15 cellular contexts compared by ENCODE assay signal in the genomic region with DNA sequence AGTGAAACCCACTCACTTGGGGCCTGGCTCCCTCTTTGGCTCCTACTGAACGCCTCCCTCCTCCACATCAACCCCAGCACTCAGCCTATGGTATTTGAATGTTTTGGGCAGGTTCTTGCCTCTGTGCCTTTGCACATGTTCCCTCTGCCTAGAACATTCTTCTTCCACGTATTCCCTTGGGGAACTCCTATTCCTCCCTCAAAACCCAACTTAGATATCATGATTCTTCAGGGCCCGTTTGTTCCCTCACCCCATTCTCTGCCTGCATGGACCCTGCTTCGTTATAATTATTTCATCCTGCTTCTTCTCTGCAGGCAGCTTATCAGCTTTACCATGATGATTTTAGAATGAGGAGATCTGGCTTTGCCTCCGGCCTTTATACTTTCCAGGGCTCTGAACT.
A peak's percentile ranks its signal among the peaks of the same experiment; 100 is the strongest.
DNase-seq lines count a peak whose midpoint lies in the region; ATAC-seq, FAIRE-seq and TF ChIP-seq lines count a peak whose summit lies in the region.
"Had no signal": no experiment of that assay in that cellular context is flagged by ENCODE, and none has a peak within 500 bp of the region (broad histone marks: within the 10 kb centered on the region; RNA-seq: fewer than 3 reads in every experiment).

No MANE protein-coding gene starts in this region.

- H3K79me2 ChIP-seq in K562 (ENCODE audit: control insufficient read depth, insufficient read depth, low read length) (no peaks in the 10 kb centered on the region), osteoblast (ENCODE audit: insufficient read depth, low read length) (no peaks in the 10 kb centered on the region)

- no TSS peak for BruUV-seq in K562 (replicated peaks; lab: Mats Ljungman, UMichigan)

- CTCF ChIA-PET in K562 (lab: Yijun Ruan, JAX; ENCODE audit: low intra/inter-chr PET ratio) = no interaction called here

- WGBS in K562 (ENCODE audit: insufficient coverage, low coverage, missing lambda C conversion rate) = 11% methylated on average over 5 of the region's 5 CpGs

- in situ Hi-C loops in K562 (cut with MboI) = no loop called here

- TF ChIP-seq CTCF in K562 (IDR thresholded peaks at IDR 0.05 in 2 of 3, conservative IDR thresholded peaks at IDR 0.05 in 1 of 3; ENCODE audit: insufficient read depth in 2 of 3, low read depth in 1 of 3, low read length in 3 of 3) (no peak), osteoblast (IDR thresholded peaks at IDR 0.05; ENCODE audit: extremely low read depth, low read depth, low read length) (no peak)

- no peaks in the 10 kb centered on the region for H3K9me1 ChIP-seq in K562 (ENCODE audit: control insufficient read depth, insufficient read depth, low read length)

- H2AFZ ChIP-seq in K562 (ENCODE audit: low read depth, low read length) (no peak overlapping the region), osteoblast (ENCODE audit: low read length) (no peak overlapping the region)
- H2AFZ ChIP-seq: GM23338 had no signal

- H4K20me1 ChIP-seq in BLaER1 = no peaks in the 10 kb centered on the region
- H4K20me1 ChIP-seq in K562 (replicated peaks; ENCODE audit: control insufficient read depth, insufficient read depth, low read length) = no peaks in the 10 kb centered on the region
- H4K20me1 ChIP-seq in osteoblast (ENCODE audit: insufficient read depth, low read length) = no peaks in the 10 kb centered on the region

- intact Hi-C loops in K562 (cut with micrococcal nuclease) = no loop called here

- no peak for ATAC-seq in K562
- ATAC-seq: HepG2 had no signal

- no peak overlapping the region for H3K4me3 ChIP-seq in BLaER1
- no peak overlapping the region for H3K4me3 ChIP-seq in K562
- H3K4me3 ChIP-seq in osteoblast (ENCODE audit: insufficient read depth, low read length) = no peak overlapping the region
- H3K4me3 ChIP-seq: GM23338 had no signal

- H3K27me3 ChIP-seq in BLaER1 (no peaks in the 10 kb centered on the region), K562 (ENCODE audit: control insufficient read depth in 2 of 2, insufficient read depth in 2 of 2, low read length in 2 of 2) (peaks cover 0 to 10% of the 10 kb centered on the region in 2 experiments; a peak in 1 of 5 replicates), osteoblast (ENCODE audit: insufficient read depth, low read length) (peaks cover 21% of the 10 kb centered on the region)

- peak; percentile 17 for DNase-seq in activated effector memory CD4-positive, alpha-beta T cell treated with anti-CD3 and anti-CD28 coated beads, Interleukin-2, amount 50 U/mL, for 16 hours
- DNase-seq in activated effector memory CD4-positive, alpha-beta T cell treated with Interleukin-2 at 50 U/mL for 16 hours = no peak
- DNase-seq in K562 (ENCODE audit: extremely low read depth in 1 of 4, low spot score in 3 of 4) (no peak), osteoblast (ENCODE audit: insufficient read length, low spot score, missing footprints) (peak; percentile 25), NCI-H2171 treated with DMSO at 0.1 percent for 48 hours (lab: John Stamatoyannopoulos, UW) (no peak), NCI-H1105 treated with DMSO at 0.1 percent for 48 hours (lab: John Stamatoyannopoulos, UW) (no peak)
- DNase-seq: Calu3; CD4-positive, alpha-beta memory T cell; GF-D8; HCEC 1CT; HFFc6 had no signal

- H3K9ac ChIP-seq in BLaER1 = no peak overlapping the region
- no peak overlapping the region for H3K9ac ChIP-seq in K562 (ENCODE audit: insufficient read depth in 1 of 2, low read depth in 2 of 2, low read length in 2 of 2)

- H3K9me3 ChIP-seq in BLaER1 = no peaks in the 10 kb centered on the region
- no peaks in the 10 kb centered on the region for H3K9me3 ChIP-seq in K562 (replicated peaks; ENCODE audit: control insufficient read depth, insufficient read depth, low read depth, low read length)
- H3K9me3 ChIP-seq in osteoblast (ENCODE audit: low read depth, low read length) = no peaks in the 10 kb centered on the region

- H3K36me3 ChIP-seq in BLaER1 = no peaks in the 10 kb centered on the region
- no peaks in the 10 kb centered on the region for H3K36me3 ChIP-seq in K562 (ENCODE audit: control insufficient read depth, insufficient read depth, low read length)
- no peaks in the 10 kb centered on the region for H3K36me3 ChIP-seq in osteoblast (ENCODE audit: insufficient read depth, low read length)

- TF ChIP-seq POLR2A in K562 (conservative IDR thresholded peaks at IDR 0.05) = no peak

- H3K27ac ChIP-seq in BLaER1 = no peak overlapping the region
- no peak overlapping the region for H3K27ac ChIP-seq in K562 (ENCODE audit: extremely low read depth, low read depth, low read length)
- H3K27ac ChIP-seq in osteoblast (ENCODE audit: low read depth, low read length) = no peak overlapping the region

- FAIRE-seq in K562 (lab: Jason Lieb, UNC) = no peak
- FAIRE-seq: H54, HepG2 had no signal

- POLR2A ChIA-PET in K562 (lab: Yijun Ruan, JAX) = interaction anchor here (0.6 to 0.7 kb wide), 2 partner anchors 140 to 227 kb away, joined by 3 read pairs; no protein-coding TSS in a partner anchor

- H3K4me1 ChIP-seq in BLaER1 = peaks cover 39% of the 10 kb centered on the region
- H3K4me1 ChIP-seq in K562 (replicated peaks in 1 of 2; ENCODE audit: control insufficient read depth in 2 of 2, insufficient read depth in 2 of 2, low read length in 2 of 2) = peaks cover 5 to 6% of the 10 kb centered on the region in 2 experiments; a peak in 3 of 5 replicates
- no peaks in the 10 kb centered on the region for H3K4me1 ChIP-seq in osteoblast (ENCODE audit: insufficient read depth, low read length)

- H3K4me2 ChIP-seq in BLaER1 (peak overlapping the region; percentile 84), K562 (ENCODE audit: insufficient read depth, low read length) (no peak overlapping the region), osteoblast (ENCODE audit: insufficient read depth, low read length) (no peak overlapping the region)
- H3K4me2 ChIP-seq: GM23338 had no signal

- TF ChIP-seq RAD21 in K562 (CRISPR knock-in tag; conservative IDR thresholded peaks at IDR 0.05 in 1 of 2, IDR thresholded peaks at IDR 0.05 in 1 of 2) = no peak

- no peak for TF ChIP-seq EP300 in K562 (IDR thresholded peaks at IDR 0.05; ENCODE audit: low read length)

TF ChIP-seq in K562, 482 proteins besides CTCF, POLR2A, EP300 and RAD21 (continues in another document):
- TF ChIP-seq, protein P1, sequence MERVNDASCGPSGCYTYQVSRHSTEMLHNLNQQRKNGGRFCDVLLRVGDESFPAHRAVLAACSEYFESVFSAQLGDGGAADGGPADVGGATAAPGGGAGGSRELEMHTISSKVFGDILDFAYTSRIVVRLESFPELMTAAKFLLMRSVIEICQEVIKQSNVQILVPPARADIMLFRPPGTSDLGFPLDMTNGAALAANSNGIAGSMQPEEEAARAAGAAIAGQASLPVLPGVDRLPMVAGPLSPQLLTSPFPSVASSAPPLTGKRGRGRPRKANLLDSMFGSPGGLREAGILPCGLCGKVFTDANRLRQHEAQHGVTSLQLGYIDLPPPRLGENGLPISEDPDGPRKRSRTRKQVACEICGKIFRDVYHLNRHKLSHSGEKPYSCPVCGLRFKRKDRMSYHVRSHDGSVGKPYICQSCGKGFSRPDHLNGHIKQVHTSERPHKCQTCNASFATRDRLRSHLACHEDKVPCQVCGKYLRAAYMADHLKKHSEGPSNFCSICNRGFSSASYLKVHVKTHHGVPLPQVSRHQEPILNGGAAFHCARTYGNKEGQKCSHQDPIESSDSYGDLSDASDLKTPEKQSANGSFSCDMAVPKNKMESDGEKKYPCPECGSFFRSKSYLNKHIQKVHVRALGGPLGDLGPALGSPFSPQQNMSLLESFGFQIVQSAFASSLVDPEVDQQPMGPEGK (CRISPR knock-in tag; IDR thresholded peaks at IDR 0.05; ENCODE audit: borderline replicate concordance) = no peak
- peak; percentile 32; the same call in 1 of the 2 replicates for TF ChIP-seq ZSCAN29 (IDR thresholded peaks at IDR 0.05)
- TF ChIP-seq CBFA2T3 (IDR thresholded peaks at IDR 0.05) = peak; percentile 34; the same call in 1 of the 2 replicates
- TF ChIP-seq SP1 (CRISPR knock-in tag; IDR thresholded peaks at IDR 0.05) = no peak
- TF ChIP-seq, protein P2, sequence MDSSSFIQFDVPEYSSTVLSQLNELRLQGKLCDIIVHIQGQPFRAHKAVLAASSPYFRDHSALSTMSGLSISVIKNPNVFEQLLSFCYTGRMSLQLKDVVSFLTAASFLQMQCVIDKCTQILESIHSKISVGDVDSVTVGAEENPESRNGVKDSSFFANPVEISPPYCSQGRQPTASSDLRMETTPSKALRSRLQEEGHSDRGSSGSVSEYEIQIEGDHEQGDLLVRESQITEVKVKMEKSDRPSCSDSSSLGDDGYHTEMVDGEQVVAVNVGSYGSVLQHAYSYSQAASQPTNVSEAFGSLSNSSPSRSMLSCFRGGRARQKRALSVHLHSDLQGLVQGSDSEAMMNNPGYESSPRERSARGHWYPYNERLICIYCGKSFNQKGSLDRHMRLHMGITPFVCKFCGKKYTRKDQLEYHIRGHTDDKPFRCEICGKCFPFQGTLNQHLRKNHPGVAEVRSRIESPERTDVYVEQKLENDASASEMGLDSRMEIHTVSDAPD (CRISPR knock-in tag; IDR thresholded peaks at IDR 0.05) = no peak
- TF ChIP-seq MCM3 (IDR thresholded peaks at IDR 0.05) = no peak
- TF ChIP-seq, protein P3, sequence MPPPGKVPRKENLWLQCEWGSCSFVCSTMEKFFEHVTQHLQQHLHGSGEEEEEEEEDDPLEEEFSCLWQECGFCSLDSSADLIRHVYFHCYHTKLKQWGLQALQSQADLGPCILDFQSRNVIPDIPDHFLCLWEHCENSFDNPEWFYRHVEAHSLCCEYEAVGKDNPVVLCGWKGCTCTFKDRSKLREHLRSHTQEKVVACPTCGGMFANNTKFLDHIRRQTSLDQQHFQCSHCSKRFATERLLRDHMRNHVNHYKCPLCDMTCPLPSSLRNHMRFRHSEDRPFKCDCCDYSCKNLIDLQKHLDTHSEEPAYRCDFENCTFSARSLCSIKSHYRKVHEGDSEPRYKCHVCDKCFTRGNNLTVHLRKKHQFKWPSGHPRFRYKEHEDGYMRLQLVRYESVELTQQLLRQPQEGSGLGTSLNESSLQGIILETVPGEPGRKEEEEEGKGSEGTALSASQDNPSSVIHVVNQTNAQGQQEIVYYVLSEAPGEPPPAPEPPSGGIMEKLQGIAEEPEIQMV (tag; conservative IDR thresholded peaks at IDR 0.05; ENCODE audit: low read depth) = no peak
- TF ChIP-seq ZNF217 (CRISPR knock-in tag; IDR thresholded peaks at IDR 0.05) = no peak
- TF ChIP-seq, protein P4, sequence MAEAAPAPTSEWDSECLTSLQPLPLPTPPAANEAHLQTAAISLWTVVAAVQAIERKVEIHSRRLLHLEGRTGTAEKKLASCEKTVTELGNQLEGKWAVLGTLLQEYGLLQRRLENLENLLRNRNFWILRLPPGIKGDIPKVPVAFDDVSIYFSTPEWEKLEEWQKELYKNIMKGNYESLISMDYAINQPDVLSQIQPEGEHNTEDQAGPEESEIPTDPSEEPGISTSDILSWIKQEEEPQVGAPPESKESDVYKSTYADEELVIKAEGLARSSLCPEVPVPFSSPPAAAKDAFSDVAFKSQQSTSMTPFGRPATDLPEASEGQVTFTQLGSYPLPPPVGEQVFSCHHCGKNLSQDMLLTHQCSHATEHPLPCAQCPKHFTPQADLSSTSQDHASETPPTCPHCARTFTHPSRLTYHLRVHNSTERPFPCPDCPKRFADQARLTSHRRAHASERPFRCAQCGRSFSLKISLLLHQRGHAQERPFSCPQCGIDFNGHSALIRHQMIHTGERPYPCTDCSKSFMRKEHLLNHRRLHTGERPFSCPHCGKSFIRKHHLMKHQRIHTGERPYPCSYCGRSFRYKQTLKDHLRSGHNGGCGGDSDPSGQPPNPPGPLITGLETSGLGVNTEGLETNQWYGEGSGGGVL (CRISPR knock-in tag; IDR thresholded peaks at IDR 0.05) = no peak

Comparison
In these comparisons a context has a peak if more than half of its experiments do, and no peak if none do; other contexts are left out.
1. DNase-seq: peak in activated effector memory CD4-positive, alpha-beta T cell treated with anti-CD3 and anti-CD28 coated beads, Interleukin-2, amount 50 U/mL, for 16 hours (single experiment) and osteoblast (single experiment); none in activated effector memory CD4-positive, alpha-beta T cell treated with Interleukin-2 at 50 U/mL for 16 hours (single experiment), K562 (0 of 4), NCI-H2171 treated with DMSO at 0.1 percent for 48 hours (single experiment) and NCI-H1105 treated with DMSO at 0.1 percent for 48 hours (single experiment).